ENCODE assay signal across 1 cellular context in genomic region chr7:31371621-31372020, GRCh38.
TF ChIP-seq lines count a peak whose summit lies in the region.

No MANE protein-coding gene starts in this region.

TF ChIP-seq in WTC11, 78 proteins besides CTCF, POLR2A, EP300 and RAD21 (continued from another document):
- TF ChIP-seq, protein P1, sequence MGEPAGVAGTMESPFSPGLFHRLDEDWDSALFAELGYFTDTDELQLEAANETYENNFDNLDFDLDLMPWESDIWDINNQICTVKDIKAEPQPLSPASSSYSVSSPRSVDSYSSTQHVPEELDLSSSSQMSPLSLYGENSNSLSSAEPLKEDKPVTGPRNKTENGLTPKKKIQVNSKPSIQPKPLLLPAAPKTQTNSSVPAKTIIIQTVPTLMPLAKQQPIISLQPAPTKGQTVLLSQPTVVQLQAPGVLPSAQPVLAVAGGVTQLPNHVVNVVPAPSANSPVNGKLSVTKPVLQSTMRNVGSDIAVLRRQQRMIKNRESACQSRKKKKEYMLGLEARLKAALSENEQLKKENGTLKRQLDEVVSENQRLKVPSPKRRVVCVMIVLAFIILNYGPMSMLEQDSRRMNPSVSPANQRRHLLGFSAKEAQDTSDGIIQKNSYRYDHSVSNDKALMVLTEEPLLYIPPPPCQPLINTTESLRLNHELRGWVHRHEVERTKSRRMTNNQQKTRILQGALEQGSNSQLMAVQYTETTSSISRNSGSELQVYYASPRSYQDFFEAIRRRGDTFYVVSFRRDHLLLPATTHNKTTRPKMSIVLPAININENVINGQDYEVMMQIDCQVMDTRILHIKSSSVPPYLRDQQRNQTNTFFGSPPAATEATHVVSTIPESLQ (CRISPR knock-in tag; IDR thresholded peaks at IDR 0.05) = no peak
- TF ChIP-seq GABPB1 (CRISPR knock-in tag; IDR thresholded peaks at IDR 0.05) = no peak
